Comparison of ENCODE assay signal across 8 cellular contexts in the genomic region with DNA sequence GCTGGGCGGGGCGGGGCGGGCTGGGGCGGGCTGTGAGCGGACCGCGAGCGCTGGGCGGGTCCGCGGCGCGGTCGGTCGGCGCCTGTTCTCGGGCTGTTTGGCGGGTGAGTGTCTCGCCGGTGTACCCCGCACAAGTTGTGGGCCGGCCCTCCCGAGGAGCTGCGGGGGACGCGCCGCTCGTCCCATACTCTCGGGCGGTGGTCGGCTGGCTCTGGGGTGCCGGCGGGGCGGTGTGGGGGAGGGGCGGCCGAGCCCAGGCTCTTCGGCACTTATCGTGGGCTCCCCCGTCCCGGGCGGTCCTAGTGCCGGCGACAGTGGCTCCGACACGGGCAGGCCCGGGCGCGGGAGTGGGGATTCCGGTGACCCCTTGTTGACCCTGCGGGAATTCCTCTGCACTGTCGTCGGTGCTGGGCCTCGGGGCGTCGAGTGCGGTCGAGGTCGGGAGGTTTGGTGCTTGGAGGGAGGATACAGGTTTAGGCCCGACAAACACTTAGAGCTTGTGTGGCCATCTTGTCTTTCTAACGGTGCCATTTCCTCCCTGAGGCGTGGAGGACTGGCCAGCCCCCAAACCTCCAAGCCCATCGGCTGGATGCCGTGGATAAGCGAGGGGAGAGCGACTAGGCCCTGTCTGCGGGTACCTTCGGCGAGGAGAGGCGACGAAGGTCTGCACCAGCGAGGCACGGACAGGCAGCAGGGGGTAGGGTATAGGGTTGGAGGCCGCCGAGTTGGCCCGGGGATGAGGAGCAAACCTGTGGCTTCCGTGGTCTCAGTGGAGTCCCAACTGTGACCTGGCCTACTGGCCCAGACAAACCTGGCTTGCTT. TPM values are rescaled to one million over a fixed set of nuclear protein-coding genes. Genes with fewer than 3 reads are reported as not detected.
A peak's percentile ranks its signal among the peaks of the same experiment; 100 is the strongest.
DNase-seq lines count a peak whose midpoint lies in the region; ATAC-seq, FAIRE-seq and TF ChIP-seq lines count a peak whose summit lies in the region.

SEPTIN2 (plus strand) TSS at position 47 of the 822 bp plus-strand sequence. CDS start 8,308 bp downstream, outside the sequence.

- TF ChIP-seq RAD21 in HepG2 (CRISPR knock-in tag; IDR thresholded peaks at IDR 0.05): peak; percentile 71

- peak; percentile 78 for ATAC-seq in HepG2

- 0 to 2% methylated on average over 47 to 75 of the region's 76 CpGs for WGBS in GM23248 (ENCODE audit: low coverage in 1 of 2, low lambda C conversion rate in 2 of 2, missing lambda C conversion rate in 2 of 2), 2 experiments
- under 1% methylated on average over 29 of the region's 76 CpGs for WGBS in HepG2 (ENCODE audit: low lambda C conversion rate)

- H3K4me2 ChIP-seq in GM23248 (ENCODE audit: unreplicated experiment): peak within 1 kb of the TSS; percentile 100
- peak within 1 kb of the TSS; percentile 97 for H3K4me2 ChIP-seq in Karpas-422 (ENCODE audit: low read depth, low read length, poor library complexity, severe bottlenecking)
- peak within 1 kb of the TSS; percentile 98 for H3K4me2 ChIP-seq in HepG2 (ENCODE audit: low read depth, low read length)

- peaks cover 90% of the 10 kb centered on the region for H3K79me2 ChIP-seq in GM23248 (ENCODE audit: insufficient read depth)
- peaks cover 91% of the 10 kb centered on the region for H3K79me2 ChIP-seq in Karpas-422 (ENCODE audit: low read length)
- H3K79me2 ChIP-seq in HepG2 (ENCODE audit: insufficient read depth, low read length): peaks cover 90% of the 10 kb centered on the region

- no peaks in the 10 kb centered on the region for H3K9me2 ChIP-seq in GM23248 (ENCODE audit: insufficient read depth)
- H3K9me2 ChIP-seq in Karpas-422 (replicated peaks; ENCODE audit: insufficient read depth, low read length): no peaks in the 10 kb centered on the region

- peak; percentile 46 to 90; a peak in 3 of 4 replicates for TF ChIP-seq POLR2A in HepG2 (IDR thresholded peaks at IDR 0.05; ENCODE audit: insufficient read depth in 1 of 2, low read depth in 2 of 2, low read length in 2 of 2)

- no peaks in the 10 kb centered on the region for H3K9me3 ChIP-seq in GM23248 (ENCODE audit: low read depth)
- no peaks in the 10 kb centered on the region for H3K9me3 ChIP-seq in Karpas-422 (ENCODE audit: low read length)
- no peaks in the 10 kb centered on the region for H3K9me3 ChIP-seq in HepG2 (ENCODE audit: low read length)

- BruUV-seq in HepG2 (replicated peaks; lab: Mats Ljungman, UMichigan): no TSS peak

- POLR2A ChIA-PET in HepG2 (lab: Yijun Ruan, JAX): interaction anchor here (0.9 to 4.3 kb wide), 19 partner anchors 9 to 729 kb away, joined by 3 to 55 read pairs (median 7); partner anchors contain the start of genes CAPN10, DTYMK and FARP2

- intact Hi-C loops in HepG2 (cut with micrococcal nuclease; ENCODE audit: unreplicated experiment): loop anchor here (2.0 kb wide), 3 partner anchors 35 to 321 kb away; partner anchors contain the start of genes ATG4B and THAP4

- no peaks in the 10 kb centered on the region for H3K27me3 ChIP-seq in GM23248 (replicated peaks; ENCODE audit: insufficient read depth)
- no peaks in the 10 kb centered on the region for H3K27me3 ChIP-seq in Karpas-422 (ENCODE audit: low read length)
- H3K27me3 ChIP-seq in HepG2 (ENCODE audit: control insufficient read depth in 1 of 2, insufficient read depth in 2 of 2, low read length in 2 of 2): no peaks in the 10 kb centered on the region; a peak in 1 of 5 replicates

- CTCF ChIA-PET in HepG2 (lab: Yijun Ruan, JAX; ENCODE audit: low intra/inter-chr PET ratio, low total read pairs): no interaction called here

- TF ChIP-seq EP300 in HepG2 (IDR thresholded peaks at IDR 0.05; ENCODE audit: low read depth in 2 of 2, low read length in 2 of 2): no peak
- no peak for TF ChIP-seq EP300 in HepG2 (CRISPR knock-in tag; IDR thresholded peaks at IDR 0.05; ENCODE audit: borderline replicate concordance)

- DNase-seq in GM12865 (ENCODE audit: low read depth) (no peak), GM23248 (peak; percentile 77), Karpas-422 (no peak), UCSD-AML1 (lab: John Stamatoyannopoulos, UW; ENCODE audit: unreplicated experiment) (peak; percentile 90), cerebellum (ENCODE audit: low spot score) (no peak), HepG2 (ENCODE audit: low spot score) (peak; percentile 53), D341Med (ENCODE audit: low spot score) (no peak)
- peak; percentile 66 to 72 for DNase-seq in stimulated activated CD4-positive, alpha-beta T cell treated with anti-CD3 and anti-CD28 coated beads, Interleukin-4, amount 100 ng/mL, for 48 hours (ENCODE audit: low read depth in 2 of 2)

- H2AFZ ChIP-seq in GM23248 (peak within 1 kb of the TSS; percentile 68), Karpas-422 (ENCODE audit: low read length) (peak within 1 kb of the TSS; percentile 22; the same call in 1 of the 2 replicates), HepG2 (ENCODE audit: low read length) (no peak within 1 kb of the TSS)

- peaks cover 28% of the 10 kb centered on the region for H3F3A ChIP-seq in GM23248 (ENCODE audit: insufficient read depth)

- no peak for FAIRE-seq in HepG2 (lab: Jason Lieb, UNC)

- no peak for TF ChIP-seq CTCF in GM12865 (IDR thresholded peaks at IDR 0.05; ENCODE audit: insufficient read depth, low read depth, low read length, missing control alignments)
- TF ChIP-seq CTCF in HepG2 (CRISPR knock-in tag; IDR thresholded peaks at IDR 0.05): no peak; the same call in 1 of the 2 replicates

- in situ Hi-C loops in GM23248 (cut with MboI): no loop called here
- in situ Hi-C loops in HepG2 (cut with HindIII; ENCODE audit: extremely low pct_ligation_motif_present, low pct_unique_long_range_greater_than_20kb): loop anchor here (5.0 kb wide), 2 partner anchors 36 to 49 kb away; no protein-coding TSS in a partner anchor

- H4K20me1 ChIP-seq in GM23248 (ENCODE audit: insufficient read depth) (peaks cover 31% of the 10 kb centered on the region), Karpas-422 (ENCODE audit: insufficient read depth, low read depth, low read length) (peaks cover 47% of the 10 kb centered on the region), HepG2 (ENCODE audit: insufficient read depth, low read length) (peaks cover 52% of the 10 kb centered on the region)

- H3K9ac ChIP-seq in GM23248 (peak within 1 kb of the TSS; percentile 99), Karpas-422 (ENCODE audit: low read length) (peak within 1 kb of the TSS; percentile 99), HepG2 (ENCODE audit: insufficient read depth, low read depth, low read length) (peak within 1 kb of the TSS; percentile 99)

- peaks cover 59% of the 10 kb centered on the region for H3K4me1 ChIP-seq in GM23248 (ENCODE audit: insufficient read depth)
- H3K4me1 ChIP-seq in Karpas-422 (ENCODE audit: low read length): peaks cover 72% of the 10 kb centered on the region
- peaks cover 75% of the 10 kb centered on the region for H3K4me1 ChIP-seq in HepG2 (ENCODE audit: insufficient read depth, low read length)

- peak within 1 kb of the TSS; percentile 98 for H3K27ac ChIP-seq in GM23248
- peak within 1 kb of the TSS; percentile 95 for H3K27ac ChIP-seq in Karpas-422 (ENCODE audit: low read length)
- H3K27ac ChIP-seq in HepG2 (ENCODE audit: extremely low read length, insufficient read depth, low read length): peak within 1 kb of the TSS; percentile 97

- H3K4me3 ChIP-seq in GM12865 (ENCODE audit: low read depth, low read length): peak within 1 kb of the TSS; percentile 92
- H3K4me3 ChIP-seq in GM23248: peak within 1 kb of the TSS; percentile 96
- peak within 1 kb of the TSS; percentile 92 for H3K4me3 ChIP-seq in Karpas-422 (ENCODE audit: low read length)
- H3K4me3 ChIP-seq in HepG2 (replicated peaks in 1 of 3; ENCODE audit: insufficient read depth in 1 of 3, low read depth in 2 of 3, low read length in 3 of 3): peak within 1 kb of the TSS; percentile 92 to 96 (median 96)

- no peaks in the 10 kb centered on the region for H3K36me3 ChIP-seq in GM23248 (ENCODE audit: low read depth)
- peaks cover 16% of the 10 kb centered on the region for H3K36me3 ChIP-seq in Karpas-422 (ENCODE audit: insufficient read depth, low read length)
- H3K36me3 ChIP-seq in HepG2 (replicated peaks in 1 of 2; ENCODE audit: control insufficient read depth in 1 of 2, insufficient read depth in 2 of 2, low read length in 2 of 2): peaks cover 0 to 5% of the 10 kb centered on the region in 2 experiments; a peak in 3 of 5 replicates

TF ChIP-seq in HepG2, 621 proteins besides CTCF, POLR2A, EP300 and RAD21 (continues in another document):
- TF ChIP-seq MXI1 (IDR thresholded peaks at IDR 0.05; ENCODE audit: borderline replicate concordance, low read depth, low read length) (peak; percentile 13; the same call in 1 of the 3 replicates), ZBTB21 (CRISPR knock-in tag; IDR thresholded peaks at IDR 0.05) (no peak), ATM (IDR thresholded peaks at IDR 0.05; ENCODE audit: borderline replicate concordance) (no peak), ZNF335 (CRISPR knock-in tag; IDR thresholded peaks at IDR 0.05) (no peak)

RNA-seq across cellular contexts. Expression of gene SEPTIN2, which starts in this region (rescaled TPM):
- 480 and 499 TPM in 2 replicates for total RNA-seq in GM23248 (2014; rRNA removed; shearing (Covaris generic))
- polyA plus RNA-seq in GM23248 (2016; fragmentation: Nextera tagmentation; extraction: Ambion mirVana) (512 and 518 TPM in 2 replicates), HepG2 (2011; rRNA removed) (579 and 733 TPM in 2 replicates)
- total RNA-seq in Karpas-422 (2014; rRNA removed; shearing (Covaris generic); ENCODE audit: low replicate concordance): 208 and 281 TPM in 2 replicates
- total RNA-seq in cerebellum (335 TPM), HepG2 (2016; rRNA removed; fragmentation: Illumina TruSeq; extraction: Trizol) (493 and 750 TPM in 2 replicates)
- 68.0 and 78.0 TPM in 2 replicates for total RNA-seq in HepG2 (2016; cell fraction: cytosol; rRNA removed; fragmentation: Illumina TruSeq; extraction: Trizol; ENCODE audit: low read depth)
- total RNA-seq in HepG2 (2016; cell fraction: insoluble cytoplasmic fraction; rRNA removed; fragmentation: Illumina TruSeq; extraction: Trizol): 485 and 732 TPM in 2 replicates
- total RNA-seq in HepG2 (2016; cell fraction: membrane; rRNA removed; fragmentation: Illumina TruSeq; extraction: Trizol): 155 and 168 TPM in 2 replicates
- 303 and 351 TPM in 2 replicates for total RNA-seq in HepG2 (2016; cell fraction: nucleus; rRNA removed; fragmentation: Illumina TruSeq; extraction: Trizol)
- 208 and 366 TPM in 2 replicates for polyA plus RNA-seq in HepG2 (2011; cell fraction: cytosol; rRNA removed)
- 383 and 475 TPM in 2 replicates for polyA plus RNA-seq in HepG2 (2011; cell fraction: nucleus; rRNA removed)
- 320 and 513 TPM in 2 replicates for polyA plus RNA-seq in HepG2 (2012)
- 35.1 and 36.8 TPM in 2 replicates for polyA plus RNA-seq in HepG2 (2016; cell fraction: cytosol; fragmentation: Illumina TruSeq; extraction: Trizol; ENCODE audit: low read depth)
- 746 and 761 TPM in 2 replicates for polyA plus RNA-seq in HepG2 (2016; cell fraction: insoluble cytoplasmic fraction; fragmentation: Illumina TruSeq; extraction: Trizol; ENCODE audit: low read depth)
- polyA plus RNA-seq in HepG2 (2016; cell fraction: membrane; fragmentation: Illumina TruSeq; extraction: Trizol; ENCODE audit: low read depth): 102 and 104 TPM in 2 replicates
- polyA plus RNA-seq in HepG2 (2016; cell fraction: nucleus; fragmentation: Illumina TruSeq; extraction: Trizol; ENCODE audit: insufficient read depth, low read depth): 515 and 562 TPM in 2 replicates
- 234 and 609 TPM in 2 replicates for polyA minus RNA-seq in HepG2 (2011; rRNA and poly(A)+ RNA removed; ENCODE audit: low replicate concordance)
- 218 and 237 TPM in 2 replicates for polyA minus RNA-seq in HepG2 (2011; cell fraction: cytosol; rRNA and poly(A)+ RNA removed)
- polyA minus RNA-seq in HepG2 (2011; cell fraction: nucleus; rRNA and poly(A)+ RNA removed): 446 and 458 TPM in 2 replicates

Comparison
In these comparisons a context has a peak if more than half of its experiments do, and no peak if none do; other contexts are left out.
1. DNase-seq: peak in GM23248 (single experiment), UCSD-AML1 (single experiment), HepG2 (single experiment) and stimulated activated CD4-positive, alpha-beta T cell treated with anti-CD3 and anti-CD28 coated beads, Interleukin-4, amount 100 ng/mL, for 48 hours (2 of 2); none in GM12865 (single experiment), Karpas-422 (single experiment), cerebellum (single experiment) and D341Med (single experiment).
2. Peak in every context shown above with its lines, with median percentiles within 50 percentile points of each other: H3K4me3 ChIP-seq, H3K27ac ChIP-seq, H3K4me2 ChIP-seq and H3K9ac ChIP-seq.